1 cellular context compared by ENCODE assay signal in genomic region chr4:175946472-175947116, GRCh38.
TF ChIP-seq lines count a peak whose summit lies in the region.

No MANE protein-coding gene starts in this region.

TF ChIP-seq in GM12878, 131 proteins besides CTCF, POLR2A, EP300 and RAD21 (continued from another document):
- TF ChIP-seq HSF1 (IDR thresholded peaks at IDR 0.05; ENCODE audit: low read depth, low read length) (no peak), RB1 (IDR thresholded peaks at IDR 0.05; ENCODE audit: borderline replicate concordance) (no peak), CBFB (IDR thresholded peaks at IDR 0.05; ENCODE audit: low read depth) (no peak), ZNF622 (IDR thresholded peaks at IDR 0.05) (no peak), RBBP5 (conservative IDR thresholded peaks at IDR 0.05) (no peak)
TF ChIP-seq in GM12878: peak in this region for 0.
